ENCODE assay signal across 28 cellular contexts in genomic region chr6:72466471-72466870, GRCh38.
"Had no signal": no experiment of that assay in that cellular context is flagged by ENCODE, and none has a peak within 500 bp of the region (broad histone marks: within the 10 kb centered on the region; RNA-seq: fewer than 3 reads in every experiment).

No MANE protein-coding gene starts in this region.

- H2AFZ ChIP-seq: neural progenitor cell had no signal

- H3K36me3 Mint-ChIP-seq: mesothelial cell of epicardium; naive B cell; natural killer cell; neural progenitor cell; stimulated activated memory B cell treated with anti-CD40 and anti-IgM and Interleukin-4, amounts not matched to agents 10 μg/mL and 1 μg/mL and 100 μg/mL, for 72 hours; type B pancreatic cell had no signal

- H3K4me1 ChIP-seq: lower lobe of right lung, neural progenitor cell, right atrium auricular region, right lobe of liver, uterus had no signal

- DNase-seq: kidney glomerular epithelial cell; left cardiac atrium; left ventricle myocardium superior; lower lobe of right lung; mammary epithelial cell; mesenchymal stem cell; naive B cell; natural killer cell; nephron progenitor cell; occipital lobe; right lobe of liver; stimulated activated CD4-positive, alpha-beta T cell treated with anti-CD3 and anti-CD28 coated beads, Interleukin-1b, Interleukin-23, amount 100 ng/mL, for 48 hours; stimulated activated CD4-positive, alpha-beta T cell treated with anti-CD3 and anti-CD28 coated beads, Interleukin-2, amount 100 ng/mL, for 48 hours; stimulated activated CD4-positive, alpha-beta T cell treated with anti-CD3 and anti-CD28 coated beads, Interleukin-4, amount 100 ng/mL, for 4 hours; stimulated activated CD8-positive, alpha-beta memory T cell treated with anti-CD3 and anti-CD28 coated beads, Interleukin-4, amount 100 ng/mL, for 48 hours; stimulated activated naive CD4-positive, alpha-beta T cell treated with Interleukin-2 at 50 U/mL for 16 hours; stimulated activated naive CD8-positive, alpha-beta T cell treated with anti-CD3 and anti-CD28 coated beads, Interleukin-15, amount 100 ng/mL, for 72 hours; uterus had no signal

- H3K4me2 ChIP-seq: neural progenitor cell, smooth muscle cell had no signal

- H3K9me3 ChIP-seq: lower lobe of right lung, neutrophil, right atrium auricular region, right lobe of liver, tibial nerve, uterus had no signal

- H3K27me3 Mint-ChIP-seq: type B pancreatic cell had no signal

- H3K4me3 ChIP-seq: lower lobe of right lung, neural progenitor cell, right atrium auricular region, right lobe of liver, smooth muscle cell, tibial nerve, uterus had no signal

- ATAC-seq: left cardiac atrium; left lobe of liver; left ventricle myocardium superior; lower lobe of right lung; natural killer cell; right lobe of liver; stimulated activated memory B cell treated with anti-CD40 and anti-IgM and Interleukin-4, amounts not matched to agents 10 μg/mL and 1 μg/mL and 100 μg/mL, for 72 hours; stimulated activated naive CD8-positive, alpha-beta T cell treated with anti-CD3 and anti-CD28 coated beads, Interleukin-15, amount 100 ng/mL, for 72 hours had no signal

- H3K9ac ChIP-seq: neural progenitor cell had no signal

- H3K27ac ChIP-seq: lower lobe of right lung, neural progenitor cell, neutrophil, right atrium auricular region, right lobe of liver, tibial nerve, uterus had no signal

- H3K27ac Mint-ChIP-seq: mesothelial cell of epicardium; naive B cell; natural killer cell; nephron progenitor cell; neural progenitor cell; progenitor cell of endocrine pancreas; stimulated activated memory B cell treated with anti-CD40 and anti-IgM and Interleukin-4, amounts not matched to agents 10 μg/mL and 1 μg/mL and 100 μg/mL, for 72 hours; stimulated activated naive CD8-positive, alpha-beta T cell treated with anti-CD3 and anti-CD28 coated beads, Interleukin-15, amount 100 ng/mL, for 72 hours; type B pancreatic cell had no signal

- H3K4me3 Mint-ChIP-seq: mesothelial cell of epicardium; naive B cell; natural killer cell; nephron progenitor cell; neural progenitor cell; stimulated activated memory B cell treated with anti-CD40 and anti-IgM and Interleukin-4, amounts not matched to agents 10 μg/mL and 1 μg/mL and 100 μg/mL, for 72 hours; stimulated activated naive CD8-positive, alpha-beta T cell treated with anti-CD3 and anti-CD28 coated beads, Interleukin-15, amount 100 ng/mL, for 72 hours; type B pancreatic cell had no signal

- H3K4me1 Mint-ChIP-seq: naive B cell; natural killer cell; neural progenitor cell; stimulated activated memory B cell treated with anti-CD40 and anti-IgM and Interleukin-4, amounts not matched to agents 10 μg/mL and 1 μg/mL and 100 μg/mL, for 72 hours; stimulated activated naive CD8-positive, alpha-beta T cell treated with anti-CD3 and anti-CD28 coated beads, Interleukin-15, amount 100 ng/mL, for 72 hours had no signal

- H3K9me3 Mint-ChIP-seq: natural killer cell; stimulated activated memory B cell treated with anti-CD40 and anti-IgM and Interleukin-4, amounts not matched to agents 10 μg/mL and 1 μg/mL and 100 μg/mL, for 72 hours; stimulated activated naive CD8-positive, alpha-beta T cell treated with anti-CD3 and anti-CD28 coated beads, Interleukin-15, amount 100 ng/mL, for 72 hours; type B pancreatic cell had no signal

- H3K27me3 ChIP-seq: neural progenitor cell, right atrium auricular region, right lobe of liver, tibial nerve, uterus had no signal

- H3K36me3 ChIP-seq: lower lobe of right lung, neural progenitor cell, neutrophil, right atrium auricular region, right lobe of liver, tibial nerve, uterus had no signal
